19 cellular contexts compared by ENCODE assay signal in the genomic region with DNA sequence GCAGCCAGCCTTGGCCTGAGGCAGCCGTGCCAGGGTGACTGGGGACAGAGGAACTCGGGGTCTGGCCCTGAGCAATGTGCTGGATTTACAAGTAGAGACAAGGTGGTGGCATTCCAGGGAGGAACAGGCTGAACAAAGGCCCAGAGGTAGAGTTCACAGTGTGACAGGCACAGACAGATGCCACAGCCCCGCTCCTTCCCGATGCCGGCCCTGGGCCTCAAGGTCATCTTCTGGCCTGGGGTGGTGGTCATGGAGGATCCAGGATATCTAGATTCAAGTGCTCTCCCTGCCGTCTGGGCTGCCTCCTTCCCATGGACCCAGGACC.
"Had no signal": no experiment of that assay in that cellular context is flagged by ENCODE, and none has a peak within 500 bp of the region (broad histone marks: within the 10 kb centered on the region; RNA-seq: fewer than 3 reads in every experiment).

No MANE protein-coding gene starts in this region.

- H3K4me3 Mint-ChIP-seq: activated T-cell treated with anti-CD3 and anti-CD28 coated beads, Interleukin-2, amount 50 U/mL, for 24 hours; activated T-helper 17 cell treated with anti-CD3 and anti-CD28 coated beads, Interleukin-2, amount 50 U/mL, for 72 hours; endodermal cell had no signal

- H3K27ac Mint-ChIP-seq: activated naive CD4-positive, alpha-beta T cell treated with anti-CD3 and anti-CD28 coated beads, Interleukin-2, amount 50 U/mL, for 72 hours; activated T-cell treated with anti-CD3 and anti-CD28 coated beads, Interleukin-2, amount 50 U/mL, for 24 hours; activated T-helper 17 cell treated with anti-CD3 and anti-CD28 coated beads, Interleukin-2, amount 50 U/mL, for 72 hours; endodermal cell; progenitor cell of endocrine pancreas had no signal

- ATAC-seq: activated naive CD4-positive, alpha-beta T cell treated with anti-CD3 and anti-CD28 coated beads, Interleukin-2, amount 50 U/mL, for 72 hours; activated T-helper 17 cell treated with anti-CD3 and anti-CD28 coated beads, Interleukin-2, amount 50 U/mL, for 72 hours; left lobe of liver had no signal

- H3K4me1 ChIP-seq: breast epithelium had no signal

- H3K36me3 ChIP-seq: adrenal gland, breast epithelium had no signal

- H3K27me3 ChIP-seq: adrenal gland, breast epithelium had no signal

- H3K4me3 ChIP-seq: adrenal gland, breast epithelium had no signal

- DNase-seq: activated CD4-positive, alpha-beta T cell treated with anti-CD3 and anti-CD28 coated beads for 1 hour; activated CD4-positive, alpha-beta T cell treated with anti-CD3 and anti-CD28 coated beads, Interleukin-2, amount 50 U/mL, for 1 hour; activated CD8-positive, alpha-beta memory T cell treated with anti-CD3 and anti-CD28 coated beads for 24 hours; activated CD8-positive, alpha-beta memory T cell treated with anti-CD3 and anti-CD28 coated beads, Interleukin-2, amount 50 U/mL, for 4 hours; activated T-cell treated with anti-CD3 and anti-CD28 coated beads, Interleukin-2, amount 50 U/mL, for 24 hours; cortex of kidney; endodermal cell; kidney; occipital lobe; stimulated activated CD4-positive, alpha-beta T cell treated with anti-CD3 and anti-CD28 coated beads, Interleukin-4, amount 100 ng/mL, for 24 hours; stimulated activated naive CD4-positive, alpha-beta T cell treated with Interleukin-2 at 50 U/mL for 16 hours; T-helper 9 cell had no signal

- H3K36me3 Mint-ChIP-seq: activated naive CD4-positive, alpha-beta T cell treated with anti-CD3 and anti-CD28 coated beads, Interleukin-2, amount 50 U/mL, for 72 hours had no signal

- H3K9me3 Mint-ChIP-seq: activated naive CD4-positive, alpha-beta T cell treated with anti-CD3 and anti-CD28 coated beads, Interleukin-2, amount 50 U/mL, for 72 hours; activated T-cell treated with anti-CD3 and anti-CD28 coated beads, Interleukin-2, amount 50 U/mL, for 24 hours; activated T-helper 17 cell treated with anti-CD3 and anti-CD28 coated beads, Interleukin-2, amount 50 U/mL, for 72 hours; endodermal cell had no signal

- H3K9me3 ChIP-seq: adrenal gland, breast epithelium had no signal

- H3K27ac ChIP-seq: adrenal gland, epithelial cell of prostate had no signal
